In the genomic region with DNA sequence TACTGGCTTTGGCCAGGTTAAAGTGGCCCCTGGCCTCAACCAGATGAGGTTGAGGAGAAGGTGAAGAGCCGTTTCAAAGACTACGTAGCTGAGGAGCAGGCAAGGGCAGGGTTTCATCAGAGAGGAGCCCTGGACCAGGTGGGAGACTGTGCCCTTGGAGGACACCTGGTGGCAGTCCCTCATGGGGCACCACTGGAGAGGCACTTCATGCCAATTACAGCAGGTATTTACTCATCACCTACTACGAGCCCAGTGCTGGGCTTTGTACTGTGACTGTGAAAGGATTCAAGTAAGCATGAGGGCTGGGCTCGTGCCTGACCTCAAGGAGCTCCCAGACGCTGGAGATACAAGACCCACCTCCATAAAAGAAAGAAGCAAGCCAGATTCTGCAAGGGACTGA, we compare ENCODE assay signal across 9 cellular contexts. TPM values are rescaled to one million over a fixed set of nuclear protein-coding genes. Genes with fewer than 3 reads are reported as not detected.
A peak's percentile ranks its signal among the peaks of the same experiment; 100 is the strongest.
DNase-seq lines count a peak whose midpoint lies in the region; ATAC-seq, FAIRE-seq and TF ChIP-seq lines count a peak whose summit lies in the region.
"Had no signal": no experiment of that assay in that cellular context is flagged by ENCODE, and none has a peak within 500 bp of the region (broad histone marks: within the 10 kb centered on the region; RNA-seq: fewer than 3 reads in every experiment).

No MANE protein-coding gene starts in this region.

- H3K27ac ChIP-seq in RWPE2 (ENCODE audit: poor library complexity, severe bottlenecking) (no peak overlapping the region), K562 (ENCODE audit: extremely low read depth, low read depth, low read length) (no peak overlapping the region), smooth muscle cell (ENCODE audit: low read depth) (no peak overlapping the region), GM23248 (no peak overlapping the region)
- H3K27ac ChIP-seq: skin epidermis had no signal

- no peak for TF ChIP-seq POLR2A in K562 (conservative IDR thresholded peaks at IDR 0.05)

- H4K20me1 ChIP-seq in K562 (replicated peaks; ENCODE audit: control insufficient read depth, insufficient read depth, low read length) (no peaks in the 10 kb centered on the region), smooth muscle cell (ENCODE audit: low read depth) (no peaks in the 10 kb centered on the region), GM23248 (ENCODE audit: insufficient read depth) (no peaks in the 10 kb centered on the region)

- CTCF ChIA-PET in K562 (lab: Yijun Ruan, JAX; ENCODE audit: low intra/inter-chr PET ratio): no interaction called here

- H3F3A ChIP-seq in smooth muscle cell (ENCODE audit: low read depth) (peaks cover 38% of the 10 kb centered on the region), GM23248 (ENCODE audit: insufficient read depth) (peaks cover 29% of the 10 kb centered on the region)

- H3K36me3 ChIP-seq in RWPE2 (ENCODE audit: low read depth): no peaks in the 10 kb centered on the region
- H3K36me3 ChIP-seq in K562 (ENCODE audit: control insufficient read depth, insufficient read depth, low read length): no peaks in the 10 kb centered on the region
- H3K36me3 ChIP-seq in smooth muscle cell (ENCODE audit: low read depth): no peaks in the 10 kb centered on the region
- no peaks in the 10 kb centered on the region for H3K36me3 ChIP-seq in GM23248 (ENCODE audit: low read depth)

- DNase-seq in RWPE2 (ENCODE audit: low spot score) (no peak), K562 (ENCODE audit: extremely low read depth in 1 of 4, low spot score in 3 of 4) (no peak), smooth muscle cell (lab: John Stamatoyannopoulos, UW; ENCODE audit: unreplicated experiment) (no peak), NCI-H748 treated with DMSO at 0.1 percent for 48 hours (lab: John Stamatoyannopoulos, UW) (no peak), C1 segment of cervical spinal cord (lab: John Stamatoyannopoulos, UW) (no peak), epidermal melanocyte (ENCODE audit: insufficient read length, low spot score) (no peak), GM23248 (no peak)

- H3K4me2 ChIP-seq in K562 (ENCODE audit: insufficient read depth, low read length) (no peak overlapping the region), smooth muscle cell (no peak overlapping the region), GM23248 (ENCODE audit: unreplicated experiment) (no peak overlapping the region)

- H3K9ac ChIP-seq in K562 (ENCODE audit: insufficient read depth in 1 of 2, low read depth in 2 of 2, low read length in 2 of 2): no peak overlapping the region
- no peak overlapping the region for H3K9ac ChIP-seq in smooth muscle cell (ENCODE audit: low read depth)
- H3K9ac ChIP-seq in GM23248: no peak overlapping the region

- in situ Hi-C loops in K562 (cut with MboI) (no loop called here), GM23248 (cut with MboI) (no loop called here)

- H3K9me1 ChIP-seq in K562 (ENCODE audit: control insufficient read depth, insufficient read depth, low read length): no peaks in the 10 kb centered on the region

- no peaks in the 10 kb centered on the region for H3K4me1 ChIP-seq in RWPE2 (ENCODE audit: insufficient read depth, poor library complexity, severe bottlenecking)
- H3K4me1 ChIP-seq in K562 (replicated peaks in 1 of 2; ENCODE audit: control insufficient read depth in 2 of 2, insufficient read depth in 2 of 2, low read length in 2 of 2): peaks cover 9 to 14% of the 10 kb centered on the region in 2 experiments
- peaks cover 5% of the 10 kb centered on the region for H3K4me1 ChIP-seq in smooth muscle cell (ENCODE audit: low read depth)
- H3K4me1 ChIP-seq in GM23248 (ENCODE audit: insufficient read depth): peaks cover 7% of the 10 kb centered on the region; the same call in 1 of the 2 replicates

- H3K9me2 ChIP-seq in GM23248 (ENCODE audit: insufficient read depth): no peaks in the 10 kb centered on the region

- peak; percentile 58 for ATAC-seq in RWPE2 (ENCODE audit: low read depth)
- ATAC-seq in K562: no peak

- TF ChIP-seq EP300 in K562 (IDR thresholded peaks at IDR 0.05; ENCODE audit: low read length): no peak

- TF ChIP-seq CTCF in GM12875 (IDR thresholded peaks at IDR 0.05; ENCODE audit: borderline replicate concordance, insufficient read depth, low read depth, low read length) (peak; percentile 50), RWPE2 (IDR thresholded peaks at IDR 0.05; ENCODE audit: poor library complexity, severe bottlenecking) (peak; percentile 41), K562 (IDR thresholded peaks at IDR 0.05 in 2 of 3, conservative IDR thresholded peaks at IDR 0.05 in 1 of 3; ENCODE audit: insufficient read depth in 2 of 3, low read depth in 1 of 3, low read length in 3 of 3) (no peak), smooth muscle cell (IDR thresholded peaks at IDR 0.05; ENCODE audit: borderline replicate concordance, insufficient read depth, poor library complexity, severe bottlenecking) (peak; percentile 12)

- intact Hi-C loops in K562 (cut with micrococcal nuclease): no loop called here

- H3K27me3 ChIP-seq in RWPE2 (ENCODE audit: insufficient read depth, poor library complexity, severe bottlenecking) (no peaks in the 10 kb centered on the region), K562 (ENCODE audit: control insufficient read depth in 2 of 2, insufficient read depth in 2 of 2, low read length in 2 of 2) (no peaks in the 10 kb centered on the region), smooth muscle cell (ENCODE audit: low read depth) (no peaks in the 10 kb centered on the region), GM23248 (replicated peaks; ENCODE audit: insufficient read depth) (no peaks in the 10 kb centered on the region)

- no peak for FAIRE-seq in K562 (lab: Jason Lieb, UNC)

- BruUV-seq in K562 (replicated peaks; lab: Mats Ljungman, UMichigan): no TSS peak

- no peak for TF ChIP-seq RAD21 in K562 (CRISPR knock-in tag; conservative IDR thresholded peaks at IDR 0.05 in 1 of 2, IDR thresholded peaks at IDR 0.05 in 1 of 2)

- peak overlapping the region; percentile 77; the same call in 1 of the 2 replicates for H2AFZ ChIP-seq in K562 (ENCODE audit: low read depth, low read length)
- no peak overlapping the region for H2AFZ ChIP-seq in smooth muscle cell (ENCODE audit: low read depth)
- H2AFZ ChIP-seq in GM23248: no peak overlapping the region

- H3K4me3 ChIP-seq in GM12875 (ENCODE audit: low read depth, low read length): no peak overlapping the region
- H3K4me3 ChIP-seq in RWPE2 (ENCODE audit: severe bottlenecking): no peak overlapping the region
- H3K4me3 ChIP-seq in K562: no peak overlapping the region
- no peak overlapping the region for H3K4me3 ChIP-seq in smooth muscle cell
- H3K4me3 ChIP-seq in GM23248: no peak overlapping the region
- H3K4me3 ChIP-seq: skin epidermis had no signal

- H3K79me2 ChIP-seq in K562 (ENCODE audit: control insufficient read depth, insufficient read depth, low read length) (no peaks in the 10 kb centered on the region), smooth muscle cell (ENCODE audit: low read depth) (peaks cover 1% of the 10 kb centered on the region), GM23248 (ENCODE audit: insufficient read depth) (peaks cover 6% of the 10 kb centered on the region)

- H3K9me3 ChIP-seq in RWPE2 (ENCODE audit: severe bottlenecking) (no peaks in the 10 kb centered on the region), K562 (replicated peaks; ENCODE audit: control insufficient read depth, insufficient read depth, low read depth, low read length) (no peaks in the 10 kb centered on the region), smooth muscle cell (replicated peaks; ENCODE audit: low read depth) (no peaks in the 10 kb centered on the region), GM23248 (ENCODE audit: low read depth) (no peaks in the 10 kb centered on the region)

- POLR2A ChIA-PET in K562 (lab: Yijun Ruan, JAX): no interaction called here

- 54% methylated on average over 4 of the region's 5 CpGs for WGBS in K562 (ENCODE audit: insufficient coverage, low coverage, missing lambda C conversion rate)
- 93% methylated on average over 5 of the region's 5 CpGs for WGBS in smooth muscle cell (ENCODE audit: low lambda C conversion rate)
- WGBS in GM23248 (ENCODE audit: low coverage in 1 of 2, low lambda C conversion rate in 2 of 2, missing lambda C conversion rate in 2 of 2), 2 experiments: 95 to 96% methylated on average over 5 of the region's 5 CpGs

TF ChIP-seq in K562, 482 proteins besides CTCF, POLR2A, EP300 and RAD21:
- no peak for TF ChIP-seq ZNF263 (CRISPR knock-in tag; IDR thresholded peaks at IDR 0.05; ENCODE audit: borderline replicate concordance)
- no peak for TF ChIP-seq BACH1 (tag; IDR thresholded peaks at IDR 0.05)
- TF ChIP-seq ZNF311 (CRISPR knock-in tag; IDR thresholded peaks at IDR 0.05): no peak
- no peak for TF ChIP-seq CXXC5 (CRISPR knock-in tag; IDR thresholded peaks at IDR 0.05)
- TF ChIP-seq ZNF696 (CRISPR knock-in tag; conservative IDR thresholded peaks at IDR 0.05): no peak
- no peak for TF ChIP-seq TRIM28 (IDR thresholded peaks at IDR 0.05)

RNA-seq across cellular contexts. Expression of a gene that starts 37.6 kb away (rescaled TPM):
- total RNA-seq in K562 (2011; cell fraction: chromatin; rRNA removed; ENCODE audit: low replicate concordance): 2.6 and 6.2 TPM in 2 replicates
- 3.9 and 7.0 TPM in 2 replicates for total RNA-seq in K562 (2011; cell fraction: nucleolus; rRNA removed)
- total RNA-seq in K562 (2011; cell fraction: nucleoplasm; rRNA removed): 3.3 and 4.1 TPM in 2 replicates
- total RNA-seq in K562 (2014; rRNA removed) (2.9 and 3.0 TPM in 2 replicates), K562 (2014; rRNA removed; fragmentation: Illumina TruSeq; extraction: Trizol) (1.1 and 1.3 TPM in 2 replicates), K562 (2015; rRNA removed; fragmentation: Illumina TruSeq; extraction: Trizol) (0.90 and 0.94 TPM in 2 replicates), K562 (2021) (2.1 and 2.5 TPM in 2 replicates), smooth muscle cell (114 and 142 TPM in 2 replicates)
- polyA plus RNA-seq in K562 (2011; rRNA removed) (1.8 TPM in 2 replicates), K562 (2014; fragmentation: Illumina TruSeq; extraction: Trizol) (1.4 and 1.6 TPM in 2 replicates), K562 (2014; fragmentation: Nextera tagmentation; extraction: Ambion mirVana) (under 1 TPM; 0.13 to 0.23 TPM), K562 (2014; rRNA removed) (1.8 and 2.9 TPM in 2 replicates), smooth muscle cell (134 and 136 TPM in 2 replicates), GM23248 (2016; fragmentation: Nextera tagmentation; extraction: Ambion mirVana) (6.8 and 8.4 TPM in 2 replicates)
- polyA plus RNA-seq in K562 (2011; cell fraction: cytosol; rRNA removed): 3.3 and 3.7 TPM in 2 replicates
- 4.6 and 5.7 TPM in 2 replicates for polyA plus RNA-seq in K562 (2011; cell fraction: nucleus; rRNA removed)
- 1.7 and 4.1 TPM in 2 replicates for polyA plus RNA-seq in K562 (2012)
- 3.4 and 3.7 TPM in 2 replicates for polyA minus RNA-seq in K562 (2011; rRNA and poly(A)+ RNA removed)
- 2.0 and 4.6 TPM in 2 replicates for polyA minus RNA-seq in K562 (2011; cell fraction: cytosol; rRNA and poly(A)+ RNA removed)
- polyA minus RNA-seq in K562 (2011; cell fraction: nucleus; rRNA and poly(A)+ RNA removed): 3.8 and 4.7 TPM in 2 replicates
- total RNA-seq in GM23248 (2014; rRNA removed; shearing (Covaris generic)): 43.6 and 51.7 TPM in 2 replicates

Comparison
In these comparisons a context has a peak if more than half of its experiments do, and no peak if none do; other contexts are left out.
1. CTCF ChIP-seq: peak in GM12875 (single experiment), RWPE2 (single experiment) and smooth muscle cell (single experiment); none in K562 (0 of 3).